ENCODE assay signal across 9 cellular contexts in genomic region chr20:41139227-41140093, GRCh38. TPM values are rescaled to one million over a fixed set of nuclear protein-coding genes. Genes with fewer than 3 reads are reported as not detected.
DNase-seq lines count a peak whose midpoint lies in the region; ATAC-seq, FAIRE-seq and TF ChIP-seq lines count a peak whose summit lies in the region.
"Had no signal": no experiment of that assay in that cellular context is flagged by ENCODE, and none has a peak within 500 bp of the region (broad histone marks: within the 10 kb centered on the region; RNA-seq: fewer than 3 reads in every experiment).

No MANE protein-coding gene starts in this region.

- POLR2A ChIA-PET in CD4-positive, alpha-beta memory T cell (lab: Charles Lee; ENCODE audit: partially characterized antibody) = interaction anchor here (0.7 to 16.2 kb wide), 6 partner anchors 14 to 178 kb away, joined by 3 to 753 read pairs (median 12); partner anchors contain the start of gene ZHX3

- TF ChIP-seq CTCF in endodermal cell (conservative IDR thresholded peaks at IDR 0.05) = no peak
- TF ChIP-seq CTCF in osteoblast (IDR thresholded peaks at IDR 0.05; ENCODE audit: extremely low read depth, low read depth, low read length) = no peak

- peak overlapping the region; percentile 93 to 99 (median 96) for H3K4me3 Mint-ChIP-seq in CD4-positive, alpha-beta memory T cell
- H3K4me3 Mint-ChIP-seq in endodermal cell = peak overlapping the region; percentile 92

- peak in 1 of 5 donors; percentile 37 for DNase-seq in CD4-positive, alpha-beta memory T cell
- no peak for DNase-seq in SJCRH30
- no peak for DNase-seq in endodermal cell
- no peak for DNase-seq in osteoblast (ENCODE audit: insufficient read length, low spot score, missing footprints)
- DNase-seq in DMS79 (lab: John Stamatoyannopoulos, UW) = no peak
- no peak for DNase-seq in NCI-H446 (lab: John Stamatoyannopoulos, UW)
- no peak for DNase-seq in urothelium cell line (ENCODE audit: low spot score)
- DNase-seq: NCI-H1092 treated with DMSO at 0.1 percent for 48 hours had no signal

- peaks cover 3 to 17% of the 10 kb centered on the region in 2 donors for H3K36me3 Mint-ChIP-seq in CD4-positive, alpha-beta memory T cell
- H3K36me3 Mint-ChIP-seq in endodermal cell (ENCODE audit: low read depth) = peaks cover 9% of the 10 kb centered on the region

- peaks cover 64 to 86% (median 75%) of the 10 kb centered on the region in 4 donors for H3K4me1 Mint-ChIP-seq in CD4-positive, alpha-beta memory T cell
- H3K4me1 Mint-ChIP-seq in endodermal cell = peaks cover 67% of the 10 kb centered on the region

- H4K20me1 ChIP-seq in osteoblast (ENCODE audit: insufficient read depth, low read length) = peaks cover 60% of the 10 kb centered on the region

- H3K27ac Mint-ChIP-seq in CD4-positive, alpha-beta memory T cell = peak overlapping the region; percentile 88 to 98 (median 93)
- peak overlapping the region; percentile 96 for H3K27ac Mint-ChIP-seq in endodermal cell

- peak overlapping the region; percentile 84 for H3K27ac ChIP-seq in CD4-positive, alpha-beta memory T cell (ENCODE audit: low read depth, low read length)
- H3K27ac ChIP-seq in SJCRH30 = no peak overlapping the region
- H3K27ac ChIP-seq in endodermal cell (ENCODE audit: low read depth, low read length) = no peak overlapping the region
- H3K27ac ChIP-seq in osteoblast (ENCODE audit: low read depth, low read length) = no peak overlapping the region

- H3K4me1 ChIP-seq in CD4-positive, alpha-beta memory T cell (ENCODE audit: insufficient read depth, low read length) = peaks cover 77% of the 10 kb centered on the region
- H3K4me1 ChIP-seq in SJCRH30 = peaks cover 33% of the 10 kb centered on the region
- peaks cover 18% of the 10 kb centered on the region for H3K4me1 ChIP-seq in endodermal cell (ENCODE audit: control insufficient read depth, insufficient read depth, low read length)
- H3K4me1 ChIP-seq in osteoblast (ENCODE audit: insufficient read depth, low read length) = peaks cover 18% of the 10 kb centered on the region

- H3K9me3 Mint-ChIP-seq in CD4-positive, alpha-beta memory T cell = no peaks in the 10 kb centered on the region
- no peaks in the 10 kb centered on the region for H3K9me3 Mint-ChIP-seq in endodermal cell

- peak overlapping the region; percentile 17 for H3K9ac ChIP-seq in endodermal cell (ENCODE audit: extremely low read depth, low read length, poor library complexity, severe bottlenecking)

- H2AFZ ChIP-seq in osteoblast (ENCODE audit: low read length) = no peak overlapping the region

- no peaks in the 10 kb centered on the region for H3K9me3 ChIP-seq in CD4-positive, alpha-beta memory T cell (ENCODE audit: control insufficient read depth in 1 of 2, low read length in 2 of 2)
- H3K9me3 ChIP-seq in SJCRH30 (replicated peaks) (no peaks in the 10 kb centered on the region), endodermal cell (ENCODE audit: control insufficient read depth, low read length) (no peaks in the 10 kb centered on the region), osteoblast (ENCODE audit: low read depth, low read length) (no peaks in the 10 kb centered on the region)

- FAIRE-seq in urothelium cell line (lab: Jason Lieb, UNC) = no peak

- no peaks in the 10 kb centered on the region for H3K36me3 ChIP-seq in CD4-positive, alpha-beta memory T cell (ENCODE audit: insufficient read depth, low read length)
- H3K36me3 ChIP-seq in SJCRH30 = peaks cover 6% of the 10 kb centered on the region
- H3K36me3 ChIP-seq in endodermal cell (ENCODE audit: control insufficient read depth, insufficient read depth, low read length) = peaks cover 11% of the 10 kb centered on the region
- H3K36me3 ChIP-seq in osteoblast (ENCODE audit: insufficient read depth, low read length) = no peaks in the 10 kb centered on the region

- intact Hi-C loops in CD4-positive, alpha-beta memory T cell (cut with micrococcal nuclease) = loop anchor here (5.0 kb wide), 1 partner anchor 478 kb away; the partner anchor contains the start of gene CHD6

- no peak for ATAC-seq in HG03457 (IDR thresholded peaks at IDR 0.05; ENCODE audit: unreplicated experiment)

- peak overlapping the region; percentile 80 for H3K4me2 ChIP-seq in osteoblast (ENCODE audit: insufficient read depth, low read length)

- H3K4me3 ChIP-seq in CD4-positive, alpha-beta memory T cell (ENCODE audit: low read length in 2 of 2) = peak overlapping the region; percentile 82
- peak overlapping the region; percentile 94 for H3K4me3 ChIP-seq in SJCRH30
- H3K4me3 ChIP-seq in endodermal cell (ENCODE audit: low read length) = peak overlapping the region; percentile 97
- H3K4me3 ChIP-seq in osteoblast (ENCODE audit: insufficient read depth, low read length) = peak overlapping the region; percentile 87

- 86 to 89% methylated on average over 3 to 4 of the region's 5 CpGs for WGBS in endodermal cell (ENCODE audit: insufficient coverage in 1 of 2, insufficient read length in 1 of 2), 2 experiments

- CTCF ChIA-PET in CD4-positive, alpha-beta memory T cell (lab: Charles Lee; ENCODE audit: partially characterized antibody) = interaction anchor here (1.2 to 9.9 kb wide), 6 partner anchors 12 to 200 kb away, joined by 3 to 178 read pairs (median 10); no protein-coding TSS in a partner anchor

- H3K79me2 ChIP-seq in osteoblast (ENCODE audit: insufficient read depth, low read length) = peaks cover 75% of the 10 kb centered on the region

- H3K27me3 ChIP-seq in CD4-positive, alpha-beta memory T cell (ENCODE audit: insufficient read depth, low read length) = no peaks in the 10 kb centered on the region
- no peaks in the 10 kb centered on the region for H3K27me3 ChIP-seq in SJCRH30
- no peaks in the 10 kb centered on the region for H3K27me3 ChIP-seq in endodermal cell (ENCODE audit: control insufficient read depth, insufficient read depth, low read length, poor library complexity, severe bottlenecking)
- H3K27me3 ChIP-seq in osteoblast (ENCODE audit: insufficient read depth, low read length) = no peaks in the 10 kb centered on the region

- no peaks in the 10 kb centered on the region for H3K27me3 Mint-ChIP-seq in CD4-positive, alpha-beta memory T cell
- no peaks in the 10 kb centered on the region for H3K27me3 Mint-ChIP-seq in endodermal cell (ENCODE audit: insufficient read depth)

RNA-seq across cellular contexts. Expression of gene PLCG1, which starts 2.1 kb away (rescaled TPM):
- 100 to 1,000 TPM; 319 to 320 TPM for total RNA-seq in CD4-positive, alpha-beta memory T cell
- 10 to 100 TPM; 22.8 to 68.7 TPM for polyA plus RNA-seq in CD4-positive, alpha-beta memory T cell
- 163 and 196 TPM in 2 replicates for total RNA-seq in SJCRH30 (2014; rRNA removed; shearing (Covaris generic))
- 100 to 1,000 TPM; 227 to 257 TPM for total RNA-seq in endodermal cell
- polyA plus RNA-seq in endodermal cell (2013, experiment 1 of 2) = 283 TPM
- polyA plus RNA-seq in endodermal cell (2013, experiment 2 of 2) = 237 TPM
- total RNA-seq in osteoblast = 72.4 and 73.7 TPM in 2 replicates
